Comparison of ENCODE assay signal across 30 cellular contexts in genomic region chr9:137002646-137003041, GRCh38. TPM values are rescaled to one million over a fixed set of nuclear protein-coding genes. Genes with fewer than 3 reads are reported as not detected.
"Had no signal": no experiment of that assay in that cellular context is flagged by ENCODE, and none has a peak within 500 bp of the region (broad histone marks: within the 10 kb centered on the region; RNA-seq: fewer than 3 reads in every experiment).

No MANE protein-coding gene starts in this region.

- H3K4me3 ChIP-seq: coronary artery, dorsolateral prefrontal cortex, gastrocnemius medialis had no signal

- H3K9me3 ChIP-seq: gastrocnemius medialis had no signal

- H3K4me1 ChIP-seq: gastrocnemius medialis had no signal

- H3K27me3 ChIP-seq: brain microvascular endothelial cell, dorsolateral prefrontal cortex, gastrocnemius medialis had no signal

- DNase-seq: activated CD4-positive, alpha-beta memory T cell treated with anti-CD3 and anti-CD28 coated beads, Interleukin-2, amount 10 ng/mL, durations not matched to agents 7 days and 5 days; activated CD4-positive, alpha-beta T cell treated with anti-CD3 and anti-CD28 coated beads for 1 hour; activated CD4-positive, alpha-beta T cell treated with anti-CD3 and anti-CD28 coated beads for 4 hours; activated CD4-positive, alpha-beta T cell treated with anti-CD3 and anti-CD28 coated beads, Interleukin-2, amount 10 ng/mL, durations not matched to agents 7 days and 5 days; activated CD4-positive, alpha-beta T cell treated with anti-CD3 and anti-CD28 coated beads, Interleukin-2, amount 50 U/mL, for 4 hours; activated CD8-positive, alpha-beta memory T cell treated with anti-CD3 and anti-CD28 coated beads, Interleukin-2, amount 50 U/mL, for 48 hours; activated gamma-delta T cell; activated naive CD4-positive, alpha-beta T cell; activated naive CD4-positive, alpha-beta T cell treated with anti-CD3 and anti-CD28 coated beads, Interleukin-2, amount 10 ng/mL, durations not matched to agents 7 days and 5 days; activated naive CD8-positive, alpha-beta T cell treated with anti-CD3 and anti-CD28 coated beads, Interleukin-2, amount 10 ng/mL, durations not matched to agents 7 days and 5 days; activated T-cell treated with anti-CD3 and anti-CD28 coated beads for 4 hours; activated T-cell treated with anti-CD3 and anti-CD28 coated beads, Interleukin-2, amount 50 U/mL, for 24 hours; activated T-cell treated with anti-CD3 and anti-CD28 coated beads, Interleukin-2, amount 50 U/mL, for 72 hours; brain microvascular endothelial cell; effector memory CD4-positive, alpha-beta T cell; endodermal cell; foreskin fibroblast; gastrocnemius medialis; glutamatergic neuron; T-helper 2 cell had no signal

- H3K36me3 ChIP-seq: brain microvascular endothelial cell, gastrocnemius medialis had no signal

- ATAC-seq: activated naive CD4-positive, alpha-beta T cell treated with anti-CD3 and anti-CD28 coated beads, Interleukin-2, amount 50 U/mL, for 72 hours; activated T-cell treated with anti-CD3 and anti-CD28 coated beads, Interleukin-2, amount 50 U/mL, for 72 hours; esophagus mucosa; gastrocnemius medialis; WTC11 had no signal

- H3K27ac ChIP-seq: brain microvascular endothelial cell, coronary artery, gastrocnemius medialis, VCaP had no signal

RNA-seq across cellular contexts. Expression of gene CLIC3, which starts 6.3 kb away (rescaled TPM):
- total RNA-seq: activated naive CD4-positive, alpha-beta T cell treated with anti-CD3 and anti-CD28 coated beads, Interleukin-2, amount 50 U/mL, for 72 hours; cerebellum had no signal

RNA-seq across cellular contexts. Expression of gene LCNL1, which starts 19.9 kb away (rescaled TPM):
- total RNA-seq: activated naive CD4-positive, alpha-beta T cell treated with anti-CD3 and anti-CD28 coated beads, Interleukin-2, amount 50 U/mL, for 72 hours; activated T-cell treated with anti-CD3 and anti-CD28 coated beads, Interleukin-2, amount 50 U/mL, for 72 hours; bronchial epithelial cell; epithelial cell of proximal tubule; T-helper 1 cell treated with Interleukin-12 subunit alpha and Interleukin-12 subunit beta and Interleukin-4 antibody, amounts not matched to agents 30 ng/mL and 1 ng/mL, for 36 hours had no signal

RNA-seq across cellular contexts. Expression of gene PTGDS, which starts 25.3 kb away (rescaled TPM):
- total RNA-seq: activated naive CD4-positive, alpha-beta T cell treated with anti-CD3 and anti-CD28 coated beads, Interleukin-2, amount 50 U/mL, for 72 hours; activated T-cell treated with anti-CD3 and anti-CD28 coated beads, Interleukin-2, amount 50 U/mL, for 72 hours; epithelial cell of proximal tubule had no signal
